8 cellular contexts compared by ENCODE assay signal in the genomic region with DNA sequence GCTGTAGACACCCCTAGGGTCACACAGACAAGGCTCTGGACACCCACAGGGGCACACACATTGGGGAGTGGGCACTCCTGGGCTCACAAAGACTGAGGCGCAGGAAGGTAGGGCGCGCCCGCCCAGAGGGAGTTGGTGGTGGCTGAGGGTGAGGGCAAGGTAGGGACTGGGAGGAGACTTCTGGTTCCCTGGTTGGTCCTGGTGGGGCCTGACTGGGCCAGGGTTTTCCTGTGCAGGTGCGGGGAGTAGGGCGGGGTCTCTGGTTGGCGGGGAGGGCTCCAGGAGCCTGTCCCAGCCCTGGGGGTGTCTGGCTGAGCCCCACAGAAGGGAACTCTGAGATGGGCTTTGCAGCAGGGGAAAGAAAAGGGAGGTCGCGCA. TPM values are rescaled to one million over a fixed set of nuclear protein-coding genes. Genes with fewer than 3 reads are reported as not detected.
A peak's percentile ranks its signal among the peaks of the same experiment; 100 is the strongest.
DNase-seq lines count a peak whose midpoint lies in the region; ATAC-seq and TF ChIP-seq lines count a peak whose summit lies in the region.

No MANE protein-coding gene starts in this region.

- H3K9me3 ChIP-seq in esophagus (ENCODE audit: control insufficient read depth in 2 of 2, insufficient read depth in 1 of 2, low read depth in 1 of 2, low read length in 1 of 2), result peaks cover 0 to 2% of the 10 kb centered on the region in 2 donors
- no peaks in the 10 kb centered on the region for H3K9me3 ChIP-seq in neutrophil

- H3K27me3 ChIP-seq in esophagus (ENCODE audit: control insufficient read depth in 1 of 2, insufficient read depth in 2 of 2, low read length in 2 of 2) (no peaks in the 10 kb centered on the region), neutrophil (no peaks in the 10 kb centered on the region)

- H3K27ac ChIP-seq in esophagus (ENCODE audit: low read depth in 2 of 2, low read length in 1 of 2), result peak overlapping the region; percentile 83 to 89
- peak overlapping the region; percentile 94 for H3K27ac ChIP-seq in neutrophil

- H3K4me3 ChIP-seq in esophagus (ENCODE audit: low read depth in 1 of 2, low read length in 2 of 2), result peak overlapping the region; percentile 48 to 74
- peak overlapping the region; percentile 70 to 83 for H3K4me3 ChIP-seq in neutrophil (ENCODE audit: low read depth in 1 of 2, low read length in 1 of 2)

- H3K4me1 ChIP-seq in esophagus (ENCODE audit: control insufficient read depth in 2 of 2, insufficient read depth in 2 of 2, low read length in 1 of 2), result peaks cover 0 to 2% of the 10 kb centered on the region in 2 donors
- H3K4me1 ChIP-seq in neutrophil (ENCODE audit: control insufficient read depth in 1 of 2, insufficient read depth in 1 of 2, low read depth in 1 of 2, low read length in 1 of 2), result peaks cover 56 to 62% of the 10 kb centered on the region in 2 experiments

- no peaks in the 10 kb centered on the region for H3K9me3 Mint-ChIP-seq in T-helper 1 cell treated with Interleukin-12 subunit alpha and Interleukin-12 subunit beta and Interleukin-4 antibody, amounts not matched to agents 30 μg/mL and 1 μg/mL, for 36 hours

- H3K4me3 Mint-ChIP-seq in T-helper 1 cell treated with Interleukin-12 subunit alpha and Interleukin-12 subunit beta and Interleukin-4 antibody, amounts not matched to agents 30 μg/mL and 1 μg/mL, for 36 hours, result peak overlapping the region; percentile 91

- DNase-seq in retina, result no peak
- DNase-seq in NCI-H1048 (lab: John Stamatoyannopoulos, UW), result no peak

- TF ChIP-seq CTCF in neutrophil (IDR thresholded peaks at IDR 0.05), result no peak

- 3 to 35% methylated on average over 6 to 9 of the region's 9 CpGs for WGBS in esophagus, 2 donors

- H3K4me1 Mint-ChIP-seq in T-helper 1 cell treated with Interleukin-12 subunit alpha and Interleukin-12 subunit beta and Interleukin-4 antibody, amounts not matched to agents 30 μg/mL and 1 μg/mL, for 36 hours (ENCODE audit: low read depth), result peaks cover 11% of the 10 kb centered on the region

- peak overlapping the region; percentile 86 for H3K27ac Mint-ChIP-seq in T-helper 1 cell treated with Interleukin-12 subunit alpha and Interleukin-12 subunit beta and Interleukin-4 antibody, amounts not matched to agents 30 μg/mL and 1 μg/mL, for 36 hours

- H3K36me3 ChIP-seq in esophagus (ENCODE audit: control insufficient read depth in 2 of 2, insufficient read depth in 2 of 2, low read length in 1 of 2) (no peaks in the 10 kb centered on the region), neutrophil (no peaks in the 10 kb centered on the region)

- no peaks in the 10 kb centered on the region for H3K27me3 Mint-ChIP-seq in T-helper 1 cell treated with Interleukin-12 subunit alpha and Interleukin-12 subunit beta and Interleukin-4 antibody, amounts not matched to agents 30 μg/mL and 1 μg/mL, for 36 hours (ENCODE audit: low read depth)

- no peaks in the 10 kb centered on the region for H3K36me3 Mint-ChIP-seq in T-helper 1 cell treated with Interleukin-12 subunit alpha and Interleukin-12 subunit beta and Interleukin-4 antibody, amounts not matched to agents 30 μg/mL and 1 μg/mL, for 36 hours (ENCODE audit: low read depth)

- TF ChIP-seq POLR2A in GM18505 (IDR thresholded peaks at IDR 0.05; ENCODE audit: borderline replicate concordance, extremely low read depth, insufficient read depth, insufficient read length), result peak; percentile 45

- ATAC-seq in GM18505 (IDR thresholded peaks at IDR 0.05; ENCODE audit: unreplicated experiment) (no peak), HG02763 (IDR thresholded peaks at IDR 0.05; ENCODE audit: unreplicated experiment) (peak; percentile 10), HG03571 (IDR thresholded peaks at IDR 0.05; ENCODE audit: unreplicated experiment) (no peak)

RNA-seq across cellular contexts. Expression of a gene that starts 6.7 kb away (rescaled TPM):
- 1 to 10 TPM; 1.7 to 1.8 TPM for polyA plus RNA-seq in esophagus

RNA-seq across cellular contexts. Expression of a gene that starts 19.7 kb away (rescaled TPM):
- polyA plus RNA-seq in esophagus, result 1 to 10 TPM; 5.6 to 5.8 TPM
